10 cellular contexts compared by ENCODE assay signal in the genomic region with DNA sequence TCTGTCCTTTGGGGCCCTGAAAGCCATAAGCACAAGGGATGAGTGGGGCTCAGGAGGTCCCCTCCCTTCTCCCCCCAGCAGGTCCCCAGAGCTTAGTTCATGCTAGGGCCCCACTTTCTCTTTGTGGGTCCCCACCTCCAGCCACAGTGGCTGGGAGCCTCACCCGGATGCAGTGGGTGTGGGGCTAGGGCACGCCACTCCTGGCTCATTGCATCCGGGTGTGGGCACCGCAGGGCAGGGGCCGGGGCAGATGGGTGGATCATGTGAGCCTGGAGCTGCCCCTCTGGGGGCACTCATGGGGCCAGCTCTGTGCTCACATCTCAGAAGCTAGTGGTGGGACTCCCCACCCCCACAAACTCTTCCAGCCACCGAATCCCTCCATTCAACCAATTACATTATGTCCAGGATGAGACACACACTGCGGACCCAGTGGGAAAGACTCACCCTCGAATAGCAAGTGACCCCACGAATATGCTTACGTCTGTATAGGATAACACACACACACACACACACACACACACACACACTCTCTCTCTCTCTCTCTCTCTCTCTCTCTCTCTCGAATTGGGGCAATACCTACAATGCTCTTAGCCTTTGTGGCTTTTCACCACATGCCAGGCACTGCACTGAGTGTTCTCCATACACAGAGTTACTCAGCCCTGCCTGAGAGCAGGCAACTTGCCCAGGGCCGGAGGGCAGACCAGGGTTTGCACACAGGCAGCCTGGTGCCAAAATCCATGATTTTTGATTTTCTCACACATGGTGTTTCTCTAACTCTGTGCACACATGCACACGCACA. TPM values are rescaled to one million over a fixed set of nuclear protein-coding genes. Genes with fewer than 3 reads are reported as not detected.
DNase-seq lines count a peak whose midpoint lies in the region; ATAC-seq, FAIRE-seq and TF ChIP-seq lines count a peak whose summit lies in the region.
"Had no signal": no experiment of that assay in that cellular context is flagged by ENCODE, and none has a peak within 500 bp of the region (broad histone marks: within the 10 kb centered on the region; RNA-seq: fewer than 3 reads in every experiment).

No MANE protein-coding gene starts in this region.

- peak overlapping the region; percentile 40 for H3K27ac Mint-ChIP-seq in activated CD4-positive, alpha-beta memory T cell treated with anti-CD3 and anti-CD28 coated beads for 36 hours
- no peak overlapping the region for H3K27ac Mint-ChIP-seq in osteocyte (ENCODE audit: unreplicated experiment)

- no peaks in the 10 kb centered on the region for H3K27me3 ChIP-seq in right atrium auricular region

- H3K4me1 ChIP-seq in right atrium auricular region, result peaks cover 0 to 5% of the 10 kb centered on the region in 2 donors

- intact Hi-C loops in Right ventricle myocardium superior (cut with DNase I), result no loop called here
- intact Hi-C loops in activated CD4-positive, alpha-beta memory T cell treated with anti-CD3 and anti-CD28 coated beads for 36 hours (cut with micrococcal nuclease), result no loop called here

- H3K27me3 Mint-ChIP-seq in activated CD4-positive, alpha-beta memory T cell treated with anti-CD3 and anti-CD28 coated beads for 36 hours, result no peaks in the 10 kb centered on the region
- no peaks in the 10 kb centered on the region for H3K27me3 Mint-ChIP-seq in osteocyte (ENCODE audit: unreplicated experiment)

- H3K4me3 ChIP-seq in right atrium auricular region (no peak overlapping the region), fibroblast of the aortic adventitia (ENCODE audit: low read depth, low read length) (no peak overlapping the region)
- H3K4me3 ChIP-seq: prostate gland had no signal

- no peak for FAIRE-seq in urothelium cell line (lab: Jason Lieb, UNC)

- no peaks in the 10 kb centered on the region for H3K9me3 Mint-ChIP-seq in activated CD4-positive, alpha-beta memory T cell treated with anti-CD3 and anti-CD28 coated beads for 36 hours
- no peaks in the 10 kb centered on the region for H3K9me3 Mint-ChIP-seq in osteocyte (ENCODE audit: unreplicated experiment)

- CTCF ChIA-PET in activated CD4-positive, alpha-beta memory T cell treated with anti-CD3 and anti-CD28 coated beads for 36 hours (lab: Charles Lee), result interaction anchor here (1.2 to 1.8 kb wide), 3 partner anchors 14 to 212 kb away, joined by 4 to 5 read pairs (median 4); no protein-coding TSS in a partner anchor

- DNase-seq in Right ventricle myocardium superior (peak; percentile 68), right atrium auricular region (ENCODE audit: low spot score) (no peak), fibroblast of the aortic adventitia (ENCODE audit: low read depth) (peak; percentile 27), stromal cell of bone marrow (ENCODE audit: low read depth) (peak; percentile 79), urothelium cell line (ENCODE audit: low spot score) (no peak), osteocyte (ENCODE audit: extremely low spot score, unreplicated experiment) (no peak)
- peak; percentile 42 for DNase-seq in activated CD4-positive, alpha-beta memory T cell treated with anti-CD3 and anti-CD28 coated beads for 36 hours
- DNase-seq: NCI-H1417 treated with DMSO at 0.1 percent for 48 hours had no signal

- H3K4me1 Mint-ChIP-seq in activated CD4-positive, alpha-beta memory T cell treated with anti-CD3 and anti-CD28 coated beads for 36 hours (ENCODE audit: low read depth), result peaks cover 9% of the 10 kb centered on the region
- H3K4me1 Mint-ChIP-seq in osteocyte (ENCODE audit: unreplicated experiment), result no peaks in the 10 kb centered on the region

- no peak overlapping the region for H3K27ac ChIP-seq in right atrium auricular region
- H3K27ac ChIP-seq: prostate gland had no signal

- H3K36me3 ChIP-seq in right atrium auricular region, result no peaks in the 10 kb centered on the region
- H3K36me3 ChIP-seq: prostate gland had no signal

- H3K4me3 Mint-ChIP-seq in activated CD4-positive, alpha-beta memory T cell treated with anti-CD3 and anti-CD28 coated beads for 36 hours, result no peak overlapping the region
- no peak overlapping the region for H3K4me3 Mint-ChIP-seq in osteocyte (ENCODE audit: unreplicated experiment)

- ATAC-seq in Right ventricle myocardium superior (ENCODE audit: poor library complexity) (peak; percentile 89), HG02678 (IDR thresholded peaks at IDR 0.05; ENCODE audit: unreplicated experiment) (no peak)

- POLR2A ChIA-PET in activated CD4-positive, alpha-beta memory T cell treated with anti-CD3 and anti-CD28 coated beads for 36 hours (lab: Charles Lee), result no interaction called here

- no peak for TF ChIP-seq CTCF in right atrium auricular region (IDR thresholded peaks at IDR 0.05)
- TF ChIP-seq CTCF in fibroblast of the aortic adventitia (IDR thresholded peaks at IDR 0.05; ENCODE audit: insufficient read depth, low read length), result no peak
- no peak for TF ChIP-seq CTCF in osteocyte (IDR thresholded peaks at IDR 0.05)

- H3K9me3 ChIP-seq in right atrium auricular region, result no peaks in the 10 kb centered on the region
- H3K9me3 ChIP-seq: prostate gland had no signal

- H3K36me3 Mint-ChIP-seq in activated CD4-positive, alpha-beta memory T cell treated with anti-CD3 and anti-CD28 coated beads for 36 hours, result no peaks in the 10 kb centered on the region
- no peaks in the 10 kb centered on the region for H3K36me3 Mint-ChIP-seq in osteocyte (ENCODE audit: unreplicated experiment)

RNA-seq across cellular contexts. Expression of a gene that starts 16.8 kb away (rescaled TPM):
- total RNA-seq in Right ventricle myocardium superior (34.4 TPM), right atrium auricular region (10 to 100 TPM; 22.8 to 34.5 TPM), fibroblast of the aortic adventitia (ENCODE audit: low replicate concordance) (25.0 and 27.9 TPM in 2 replicates), osteocyte (70.2 and 71.3 TPM in 2 replicates)
- 10 to 100 TPM; 49.3 to 58.0 TPM for total RNA-seq in activated CD4-positive, alpha-beta memory T cell treated with anti-CD3 and anti-CD28 coated beads for 36 hours

RNA-seq across cellular contexts. Expression of a gene that starts 45.1 kb away (rescaled TPM):
- total RNA-seq in Right ventricle myocardium superior (83.4 TPM), right atrium auricular region (10 to 100 TPM; 62.4 to 69.1 TPM), fibroblast of the aortic adventitia (ENCODE audit: low replicate concordance) (62.9 and 106 TPM in 2 replicates), osteocyte (128 and 131 TPM in 2 replicates)
- total RNA-seq in activated CD4-positive, alpha-beta memory T cell treated with anti-CD3 and anti-CD28 coated beads for 36 hours, result 100 to 1,000 TPM; 313 to 316 TPM

Comparison
In these comparisons a context has a peak if more than half of its experiments do, and no peak if none do; other contexts are left out.
1. DNase-seq: peak in Right ventricle myocardium superior (single experiment), activated CD4-positive, alpha-beta memory T cell treated with anti-CD3 and anti-CD28 coated beads for 36 hours (single experiment), fibroblast of the aortic adventitia (single experiment) and stromal cell of bone marrow (single experiment); none in right atrium auricular region (single experiment), urothelium cell line (single experiment) and osteocyte (single experiment).